Comparison of ENCODE assay signal across 18 cellular contexts in genomic region chr6:96075826-96076225, GRCh38.
"Had no signal": no experiment of that assay in that cellular context is flagged by ENCODE, and none has a peak within 500 bp of the region (broad histone marks: within the 10 kb centered on the region; RNA-seq: fewer than 3 reads in every experiment).

No MANE protein-coding gene starts in this region.

- H3K36me3 Mint-ChIP-seq: natural killer cell treated with Interleukin-12 subunit alpha and Interleukin-12 subunit beta and Interleukin-15 and Interleukin-18, amount 100 ng/mL, for 72 hours; T-cell had no signal

- H3K4me3 Mint-ChIP-seq: activated CD8-positive, alpha-beta T cell treated with anti-CD3 and anti-CD28 coated beads, Interleukin-2, amount 10 ng/mL, durations not matched to agents 7 days and 5 days; activated naive CD8-positive, alpha-beta T cell treated with anti-CD3 and anti-CD28 coated beads, Interleukin-2, amount 50 U/mL, for 24 hours; activated T-helper 1 cell treated with anti-CD3 and anti-CD28 coated beads, Interleukin-12 subunit alpha, Interleukin-12 subunit beta, Interleukin-2, Interleukin-4 antibody, amounts not matched to agents 30 ng/mL and 10 ng/mL and 1 ng/mL, durations not matched to agents 14 hours and 24 hours and 36 hours; effector memory CD8-positive, alpha-beta T cell; natural killer cell treated with Interleukin-12 subunit alpha and Interleukin-12 subunit beta and Interleukin-15 and Interleukin-18, amount 100 ng/mL, for 72 hours; T-cell had no signal

- H3K27ac Mint-ChIP-seq: activated CD8-positive, alpha-beta T cell treated with anti-CD3 and anti-CD28 coated beads, Interleukin-2, amount 10 ng/mL, durations not matched to agents 7 days and 5 days; activated naive CD8-positive, alpha-beta T cell treated with anti-CD3 and anti-CD28 coated beads, Interleukin-2, amount 50 U/mL, for 24 hours; activated T-helper 1 cell treated with anti-CD3 and anti-CD28 coated beads, Interleukin-12 subunit alpha, Interleukin-12 subunit beta, Interleukin-2, Interleukin-4 antibody, amounts not matched to agents 30 ng/mL and 10 ng/mL and 1 ng/mL, durations not matched to agents 14 hours and 24 hours and 36 hours; effector memory CD8-positive, alpha-beta T cell; natural killer cell treated with Interleukin-12 subunit alpha and Interleukin-12 subunit beta and Interleukin-15 and Interleukin-18, amount 100 ng/mL, for 72 hours; T-cell had no signal

- DNase-seq: activated CD4-positive, alpha-beta T cell treated with anti-CD3 and anti-CD28 coated beads for 48 hours; activated CD8-positive, alpha-beta memory T cell treated with anti-CD3 and anti-CD28 coated beads, Interleukin-2, amount 50 U/mL, for 48 hours; activated CD8-positive, alpha-beta T cell treated with anti-CD3 and anti-CD28 coated beads, Interleukin-2, amount 10 ng/mL, durations not matched to agents 7 days and 5 days; activated naive CD4-positive, alpha-beta T cell; activated naive CD8-positive, alpha-beta T cell treated with anti-CD3 and anti-CD28 coated beads, Interleukin-2, amount 50 U/mL, for 24 hours; effector memory CD8-positive, alpha-beta T cell; hippocampal formation; mucosa of descending colon; occipital lobe; psoas muscle; sigmoid colon; stimulated activated CD4-positive, alpha-beta T cell treated with anti-CD3 and anti-CD28 coated beads, Interleukin-12 subunit alpha, Interleukin-12 subunit beta, amount 100 ng/mL, for 4 hours; stimulated activated naive CD4-positive, alpha-beta T cell treated with Interleukin-2 at 50 U/mL for 16 hours; T-cell; testis; WERI-Rb-1 had no signal

- H3K9me3 Mint-ChIP-seq: activated naive CD8-positive, alpha-beta T cell treated with anti-CD3 and anti-CD28 coated beads, Interleukin-2, amount 50 U/mL, for 24 hours; activated T-helper 1 cell treated with anti-CD3 and anti-CD28 coated beads, Interleukin-12 subunit alpha, Interleukin-12 subunit beta, Interleukin-2, Interleukin-4 antibody, amounts not matched to agents 30 ng/mL and 10 ng/mL and 1 ng/mL, durations not matched to agents 14 hours and 24 hours and 36 hours; T-cell had no signal

- H3K4me1 Mint-ChIP-seq: activated naive CD8-positive, alpha-beta T cell treated with anti-CD3 and anti-CD28 coated beads, Interleukin-2, amount 50 U/mL, for 24 hours; T-cell had no signal

- H3K27me3 Mint-ChIP-seq: activated naive CD8-positive, alpha-beta T cell treated with anti-CD3 and anti-CD28 coated beads, Interleukin-2, amount 50 U/mL, for 24 hours; effector memory CD8-positive, alpha-beta T cell; natural killer cell treated with Interleukin-12 subunit alpha and Interleukin-12 subunit beta and Interleukin-15 and Interleukin-18, amount 100 ng/mL, for 72 hours; T-cell had no signal

- ATAC-seq: activated CD8-positive, alpha-beta T cell treated with anti-CD3 and anti-CD28 coated beads, Interleukin-2, amount 10 ng/mL, durations not matched to agents 7 days and 5 days; activated naive CD8-positive, alpha-beta T cell treated with anti-CD3 and anti-CD28 coated beads, Interleukin-2, amount 50 U/mL, for 24 hours; effector memory CD8-positive, alpha-beta T cell; mucosa of descending colon; natural killer cell treated with Interleukin-12 subunit alpha and Interleukin-12 subunit beta and Interleukin-15 and Interleukin-18, amount 100 ng/mL, for 72 hours; psoas muscle; T-cell had no signal
